35 cellular contexts compared by ENCODE assay signal in genomic region chr17:14541714-14542113, GRCh38.
"Had no signal": no experiment of that assay in that cellular context is flagged by ENCODE, and none has a peak within 500 bp of the region (broad histone marks: within the 10 kb centered on the region; RNA-seq: fewer than 3 reads in every experiment).

No MANE protein-coding gene starts in this region.

- H3K36me3 ChIP-seq: MG63 had no signal

- DNase-seq: Kasumi-1, MG63, MM.1S, MV-4-11, NCI-H1048, NCI-H1092, NCI-H1092 treated with DMSO at 0.1 percent for 48 hours, NCI-H1105, NCI-H1105 treated with DMSO at 0.1 percent for 48 hours, NCI-H1417, NCI-H1417 treated with DMSO at 0.1 percent for 48 hours, NCI-H1436, NCI-H1436 treated with DMSO at 0.1 percent for 48 hours, NCI-H146, NCI-H1694, NCI-H1694 treated with DMSO at 0.1 percent for 48 hours, NCI-H187, NCI-H187 treated with DMSO at 0.1 percent for 48 hours, NCI-H1930, NCI-H2029, NCI-H2029 treated with DMSO at 0.1 percent for 48 hours, NCI-H2081, NCI-H2081 treated with DMSO at 0.1 percent for 48 hours, NCI-H2107, NCI-H2171, NCI-H2171 treated with DMSO at 0.1 percent for 48 hours, NCI-H2227 treated with DMSO at 0.1 percent for 48 hours, NCI-H226, NCI-H345, NCI-H446, NCI-H446 treated with DMSO at 0.1 percent for 48 hours, NCI-H510A, NCI-H510A treated with DMSO at 0.1 percent for 48 hours, NCI-H524, NCI-H524 treated with DMSO at 0.1 percent for 48 hours had no signal

- H3K27me3 ChIP-seq: MG63 had no signal

- H3K9me3 ChIP-seq: MG63 had no signal

- H3K4me3 ChIP-seq: MG63 had no signal
